8 cellular contexts compared by ENCODE assay signal in genomic region chr11:111926505-111927391, GRCh38. TPM values are rescaled to one million over a fixed set of nuclear protein-coding genes. Genes with fewer than 3 reads are reported as not detected.
A peak's percentile ranks its signal among the peaks of the same experiment; 100 is the strongest.
DNase-seq lines count a peak whose midpoint lies in the region; ATAC-seq and TF ChIP-seq lines count a peak whose summit lies in the region.

No MANE protein-coding gene starts in this region.

- H3K36me3 ChIP-seq in GM06990 (ENCODE audit: control insufficient read depth, insufficient read depth, low read length) (no peaks in the 10 kb centered on the region), suprapubic skin (no peaks in the 10 kb centered on the region)

- WGBS in suprapubic skin, result 2% methylated on average over 29 of the region's 47 CpGs

- H3K9me3 ChIP-seq in suprapubic skin, result no peaks in the 10 kb centered on the region

- TF ChIP-seq POLR2A in NB4 (IDR thresholded peaks at IDR 0.05; ENCODE audit: extremely low read depth, insufficient read length) (peak; percentile 95), suprapubic skin (IDR thresholded peaks at IDR 0.05) (no peak)

- H3K27ac ChIP-seq in suprapubic skin, result peak overlapping the region; percentile 83

- H3K4me3 ChIP-seq in GM06990 (replicated peaks; ENCODE audit: low read depth, low read length), result peak overlapping the region; percentile 55
- peak overlapping the region; percentile 46 for H3K4me3 ChIP-seq in NB4 (ENCODE audit: low read depth, low read length)
- H3K4me3 ChIP-seq in suprapubic skin, result peak overlapping the region; percentile 47

- no peak for TF ChIP-seq EP300 in suprapubic skin (IDR thresholded peaks at IDR 0.05)

- peaks cover 37% of the 10 kb centered on the region for H3K4me1 ChIP-seq in suprapubic skin

- ATAC-seq in HG02571 (IDR thresholded peaks at IDR 0.05; ENCODE audit: unreplicated experiment), result peak; percentile 89

- no peak for TF ChIP-seq CTCF in GM06990 (IDR thresholded peaks at IDR 0.05; ENCODE audit: insufficient read depth, low read length, poor library complexity, severe bottlenecking)
- TF ChIP-seq CTCF in NB4 (IDR thresholded peaks at IDR 0.05; ENCODE audit: low read depth, low read length), result no peak
- no peak for TF ChIP-seq CTCF in suprapubic skin (IDR thresholded peaks at IDR 0.05)

- H3K27me3 ChIP-seq in GM06990 (replicated peaks; ENCODE audit: control insufficient read depth, insufficient read depth, low read length) (no peaks in the 10 kb centered on the region), suprapubic skin (no peaks in the 10 kb centered on the region)

- DNase-seq in GM06990 (ENCODE audit: extremely low read depth, insufficient read length), result peak; percentile 97
- DNase-seq in NB4 (ENCODE audit: low read depth), result peak; percentile 98
- DNase-seq in SK-N-DZ (ENCODE audit: low spot score), result peak; percentile 91
- peak; percentile 93 for DNase-seq in activated naive CD4-positive, alpha-beta T cell treated with anti-CD3 and anti-CD28 coated beads, Interleukin-2, amount 50 U/mL, for 16 hours
- DNase-seq in globus pallidus (ENCODE audit: low spot score), result peak; percentile 99
- peak; percentile 83 to 100 (median 98) for DNase-seq in nucleus accumbens (lab: John Stamatoyannopoulos, UW)
- peak; percentile 96 to 98 for DNase-seq in suprapubic skin (ENCODE audit: low spot score in 2 of 2)

RNA-seq across cellular contexts. Expression of gene C11orf52, which starts 8.0 kb away (rescaled TPM):
- 0.21 and 0.95 TPM in 2 replicates for polyA plus RNA-seq in SK-N-DZ (2014; cell fraction: cytosol; rRNA removed)
- polyA plus RNA-seq in SK-N-DZ (2014; cell fraction: nucleus; rRNA removed), result 0.14 TPM in 1 of 2 replicates, not detected in the other
- total RNA-seq in suprapubic skin, result 10 to 100 TPM in 1 of 4 donors, 1 to 10 TPM in 3; 7.5 to 10.4 (median 9.7) TPM

RNA-seq across cellular contexts. Expression of gene DIXDC1, which starts 10.4 kb away (rescaled TPM):
- polyA plus RNA-seq in SK-N-DZ (2014; cell fraction: cytosol; rRNA removed), result 13.5 and 16.2 TPM in 2 replicates
- polyA plus RNA-seq in SK-N-DZ (2014; cell fraction: nucleus; rRNA removed), result 9.7 and 10.8 TPM in 2 replicates
- total RNA-seq in suprapubic skin, result 10 to 100 TPM; 11.8 to 20.9 (median 13.1) TPM

RNA-seq across cellular contexts. Expression of gene HSPB2, which starts 14.2 kb away (rescaled TPM):
- polyA plus RNA-seq in SK-N-DZ (2014; cell fraction: cytosol; rRNA removed), result not detected in 2 replicates
- polyA plus RNA-seq in SK-N-DZ (2014; cell fraction: nucleus; rRNA removed), result not detected in 2 replicates
- total RNA-seq in suprapubic skin, result 1 to 10 TPM in 1 of 4 donors, not detected in 3; 3.1 TPM

RNA-seq across cellular contexts. Expression of gene CRYAB, which starts 15.2 kb away (rescaled TPM):
- polyA plus RNA-seq in SK-N-DZ (2014; cell fraction: cytosol; rRNA removed), result 0.56 TPM in 1 of 2 replicates, not detected in the other
- not detected in 2 replicates for polyA plus RNA-seq in SK-N-DZ (2014; cell fraction: nucleus; rRNA removed)
- total RNA-seq in suprapubic skin, result 100 to 1,000 TPM; 144 to 203 (median 176) TPM

RNA-seq across cellular contexts. Expression of gene CFAP68, which starts 47.4 kb away (rescaled TPM):
- 16.2 and 17.6 TPM in 2 replicates for polyA plus RNA-seq in SK-N-DZ (2014; cell fraction: cytosol; rRNA removed)
- 27.3 and 28.7 TPM in 2 replicates for polyA plus RNA-seq in SK-N-DZ (2014; cell fraction: nucleus; rRNA removed)
- 10 to 100 TPM; 27.7 to 42.4 (median 32.7) TPM for total RNA-seq in suprapubic skin

Comparison
In these comparisons a context has a peak if more than half of its experiments do, and no peak if none do; other contexts are left out.
1. Peak in every context shown above with its lines: DNase-seq, ATAC-seq, H3K4me3 ChIP-seq and H3K27ac ChIP-seq.